21 cellular contexts compared by ENCODE assay signal in genomic region chr1:117136749-117137148, GRCh38. TPM values are rescaled to one million over a fixed set of nuclear protein-coding genes. Genes with fewer than 3 reads are reported as not detected.
A peak's percentile ranks its signal among the peaks of the same experiment; 100 is the strongest.
DNase-seq lines count a peak whose midpoint lies in the region; ATAC-seq lines count a peak whose summit lies in the region.
"Had no signal": no experiment of that assay in that cellular context is flagged by ENCODE, and none has a peak within 500 bp of the region (broad histone marks: within the 10 kb centered on the region; RNA-seq: fewer than 3 reads in every experiment).

No MANE protein-coding gene starts in this region.

- no peak for ATAC-seq in GM18502 (IDR thresholded peaks at IDR 0.05; ENCODE audit: poor library complexity, unreplicated experiment)
- ATAC-seq in GM21825 (IDR thresholded peaks at IDR 0.05; ENCODE audit: unreplicated experiment) = no peak
- ATAC-seq in HG03159 (IDR thresholded peaks at IDR 0.05; ENCODE audit: unreplicated experiment) = no peak
- ATAC-seq: GM12878, HCT116 had no signal

- no peak overlapping the region for H2AFZ ChIP-seq in trophoblast cell (ENCODE audit: insufficient read depth, low read length, poor library complexity)

- H3K27me3 ChIP-seq in HUES48 (ENCODE audit: control insufficient read depth, insufficient read depth, low read length) (no peaks in the 10 kb centered on the region), NT2/D1 (ENCODE audit: insufficient read depth, insufficient read length) (no peaks in the 10 kb centered on the region), iPS-20b (ENCODE audit: insufficient read depth, low read length) (no peaks in the 10 kb centered on the region), trophoblast cell (ENCODE audit: insufficient read depth, low read length) (no peaks in the 10 kb centered on the region)
- H3K27me3 ChIP-seq: BE2C had no signal

- H3K4me3 ChIP-seq in HUES48 (ENCODE audit: low read depth, low read length) (no peak overlapping the region), NT2/D1 (ENCODE audit: insufficient read length, low read depth) (no peak overlapping the region), iPS-20b (ENCODE audit: low read length) (peak overlapping the region; percentile 20; the same call in 1 of the 2 replicates), trophoblast cell (ENCODE audit: low read depth, low read length) (no peak overlapping the region)
- H3K4me3 ChIP-seq: GM12878 had no signal

- no peak overlapping the region for H3K23ac ChIP-seq in trophoblast cell (ENCODE audit: low read length)

- H3K4ac ChIP-seq in trophoblast cell (ENCODE audit: low read depth, low read length) = no peak overlapping the region

- no peak overlapping the region for H3K14ac ChIP-seq in trophoblast cell (ENCODE audit: low read length)

- H3K9ac ChIP-seq in HUES48 (ENCODE audit: low read depth, low read length) = no peak overlapping the region; the same call in 1 of the 2 replicates
- H3K9ac ChIP-seq in NT2/D1 (ENCODE audit: insufficient read length, low read depth) = no peak overlapping the region
- H3K9ac ChIP-seq in iPS-20b (ENCODE audit: low read depth, low read length) = peak overlapping the region; percentile 45; the same call in 1 of the 2 replicates
- H3K9ac ChIP-seq in trophoblast cell (ENCODE audit: low read length) = no peak overlapping the region
- H3K9ac ChIP-seq: KMS-11 had no signal

- no peak overlapping the region for H4K12ac ChIP-seq in trophoblast cell (ENCODE audit: low read depth, low read length)

- no peak overlapping the region for H4K8ac ChIP-seq in trophoblast cell (ENCODE audit: low read depth, low read length)

- H4K91ac ChIP-seq in trophoblast cell (ENCODE audit: low read depth, low read length) = no peak overlapping the region

- H3K9me3 ChIP-seq in HUES48 (ENCODE audit: control insufficient read depth, insufficient read depth, low read length) = no peaks in the 10 kb centered on the region
- H3K9me3 ChIP-seq in NT2/D1 (ENCODE audit: insufficient read depth, low read length) = no peaks in the 10 kb centered on the region
- no peaks in the 10 kb centered on the region for H3K9me3 ChIP-seq in iPS-20b (ENCODE audit: insufficient read depth, low read depth, low read length)
- H3K9me3 ChIP-seq in trophoblast cell (ENCODE audit: insufficient read depth, low read depth, low read length) = no peaks in the 10 kb centered on the region
- H3K9me3 ChIP-seq: BE2C had no signal

- no peak overlapping the region for H3K4me2 ChIP-seq in trophoblast cell (ENCODE audit: low read length)
- H3K4me2 ChIP-seq: KMS-11 had no signal

- peaks cover 6% of the 10 kb centered on the region for H3K79me1 ChIP-seq in trophoblast cell (ENCODE audit: low read length)

- H3K4me1 ChIP-seq in HUES48 (ENCODE audit: control insufficient read depth, insufficient read depth, low read length) = peaks cover 30% of the 10 kb centered on the region
- peaks cover 2% of the 10 kb centered on the region for H3K4me1 ChIP-seq in NT2/D1 (ENCODE audit: insufficient read depth, insufficient read length)
- peaks cover 25% of the 10 kb centered on the region for H3K4me1 ChIP-seq in iPS-20b (ENCODE audit: insufficient read depth, low read length)
- peaks cover 5 to 13% of the 10 kb centered on the region in 2 experiments for H3K4me1 ChIP-seq in trophoblast cell (ENCODE audit: control insufficient read depth in 1 of 2, insufficient read depth in 2 of 2, low read length in 2 of 2)

- DNase-seq in NT2/D1 (ENCODE audit: low read depth, low spot score) = peak; percentile 54
- no peak for DNase-seq in trophoblast cell
- DNase-seq: ACHN; BE2C; C1 segment of cervical spinal cord; CD4-positive, CD25-positive, alpha-beta regulatory T cell; CD8-positive, alpha-beta memory T cell; COR-L47; DMS 273 treated with DMSO at 0.1 percent for 48 hours; DMS53; DND-41; EL; HFFc6 had no signal

- H3K36me3 ChIP-seq in HUES48 (ENCODE audit: control insufficient read depth, insufficient read depth, low read length) (no peaks in the 10 kb centered on the region), NT2/D1 (ENCODE audit: insufficient read depth, insufficient read length, low read length) (no peaks in the 10 kb centered on the region), iPS-20b (ENCODE audit: insufficient read depth, low read depth, low read length) (no peaks in the 10 kb centered on the region), trophoblast cell (ENCODE audit: control insufficient read depth in 1 of 2, insufficient read depth in 2 of 2, low read length in 2 of 2) (no peaks in the 10 kb centered on the region)
- H3K36me3 ChIP-seq: BE2C had no signal

- no CpG with 5 or more reads among the region's 2 CpGs for WGBS in trophoblast cell (ENCODE audit: extremely low coverage, insufficient coverage, insufficient read length)

- H2BK120ac ChIP-seq in trophoblast cell (ENCODE audit: insufficient read depth, low read length, poor library complexity) = no peak overlapping the region

- no peak overlapping the region for H3K18ac ChIP-seq in trophoblast cell (ENCODE audit: low read length)

- H2BK12ac ChIP-seq in trophoblast cell (ENCODE audit: low read length) = peak overlapping the region; percentile 37

- H3K27ac ChIP-seq in HUES48 (ENCODE audit: low read depth, low read length) = peak overlapping the region; percentile 85
- H3K27ac ChIP-seq in iPS-20b (ENCODE audit: low read length) = no peak overlapping the region
- no peak overlapping the region for H3K27ac ChIP-seq in trophoblast cell (ENCODE audit: low read depth, low read length)
- H3K27ac ChIP-seq: KMS-11 had no signal

- no peak overlapping the region for H2BK5ac ChIP-seq in trophoblast cell (ENCODE audit: low read depth, low read length, poor library complexity)

- no peaks in the 10 kb centered on the region for H3K79me2 ChIP-seq in trophoblast cell (ENCODE audit: control insufficient read depth, insufficient read depth, low read length, poor library complexity)

- H2AK5ac ChIP-seq in trophoblast cell (ENCODE audit: low read length) = no peak overlapping the region

RNA-seq across cellular contexts. Expression of gene TRIM45, which starts 15.2 kb away (rescaled TPM):
- 8.1 and 9.8 TPM in 2 replicates for polyA plus RNA-seq in trophoblast cell (2013)
